ENCODE assay signal across 8 cellular contexts in genomic region chr10:118568327-118568848, GRCh38. TPM values are rescaled to one million over a fixed set of nuclear protein-coding genes. Genes with fewer than 3 reads are reported as not detected.
DNase-seq lines count a peak whose midpoint lies in the region; ATAC-seq and TF ChIP-seq lines count a peak whose summit lies in the region.

No MANE protein-coding gene starts in this region.

- peak overlapping the region; percentile 29 to 40 for H3K4me3 ChIP-seq in muscle layer of colon (ENCODE audit: low read depth in 1 of 2, low read length in 2 of 2)
- no peak overlapping the region for H3K4me3 ChIP-seq in thyroid gland (replicated peaks in 1 of 3)

- H3K36me3 Mint-ChIP-seq in activated CD4-positive, alpha-beta memory T cell treated with anti-CD3 and anti-CD28 coated beads for 36 hours: no peaks in the 10 kb centered on the region

- H3K4me1 Mint-ChIP-seq in activated CD4-positive, alpha-beta memory T cell treated with anti-CD3 and anti-CD28 coated beads for 36 hours (ENCODE audit: low read depth): peaks cover 2% of the 10 kb centered on the region

- H3K9me3 Mint-ChIP-seq in activated CD4-positive, alpha-beta memory T cell treated with anti-CD3 and anti-CD28 coated beads for 36 hours: no peaks in the 10 kb centered on the region

- no peaks in the 10 kb centered on the region for H3K27me3 Mint-ChIP-seq in activated CD4-positive, alpha-beta memory T cell treated with anti-CD3 and anti-CD28 coated beads for 36 hours

- TF ChIP-seq CTCF in thyroid gland (IDR thresholded peaks at IDR 0.05): peak; percentile 50 to 98 (median 76)

- H3K9me3 ChIP-seq in muscle layer of colon (ENCODE audit: low read length) (no peaks in the 10 kb centered on the region), thyroid gland (no peaks in the 10 kb centered on the region)

- CTCF ChIA-PET in activated CD4-positive, alpha-beta memory T cell treated with anti-CD3 and anti-CD28 coated beads for 36 hours (lab: Charles Lee): interaction anchor here (0.5 to 8.2 kb wide), 30 partner anchors 9 to 282 kb away, joined by 3 to 103 read pairs (median 4); partner anchors contain the start of gene CACUL1

- peak; percentile 16 to 22 for DNase-seq in AML-193 (lab: John Stamatoyannopoulos, UW)
- peak; percentile 54 for DNase-seq in NCI-H2171 treated with DMSO at 0.1 percent for 48 hours (lab: John Stamatoyannopoulos, UW)
- peak; percentile 45 for DNase-seq in activated CD4-positive, alpha-beta memory T cell treated with anti-CD3 and anti-CD28 coated beads for 36 hours
- DNase-seq in epidermal melanocyte (ENCODE audit: insufficient read length, low spot score): peak; percentile 78
- peak; percentile 22 to 42 for DNase-seq in thyroid gland

- H3K9ac ChIP-seq in muscle layer of colon (ENCODE audit: low read length): no peak overlapping the region

- H3K4me1 ChIP-seq in muscle layer of colon (ENCODE audit: insufficient read depth, low read length) (peaks cover 43% of the 10 kb centered on the region), thyroid gland (no peaks in the 10 kb centered on the region)

- WGBS in thyroid gland, 2 donors: 18 to 20% methylated on average over 10 of the region's 10 CpGs

- ATAC-seq in GM18907 (IDR thresholded peaks at IDR 0.05; ENCODE audit: unreplicated experiment) (peak; percentile 60), HG02642 (IDR thresholded peaks at IDR 0.05; ENCODE audit: poor library complexity, unreplicated experiment) (no peak)

- intact Hi-C loops in activated CD4-positive, alpha-beta memory T cell treated with anti-CD3 and anti-CD28 coated beads for 36 hours (cut with micrococcal nuclease): loop anchor here (1.0 to 10.0 kb wide), 4 partner anchors 153 to 456 kb away; partner anchors contain the start of gene NANOS1
- intact Hi-C loops in thyroid gland (cut with DNase I): loop anchor here (5.0 to 10.0 kb wide), 2 partner anchors 149 to 236 kb away; no protein-coding TSS in a partner anchor

- POLR2A ChIA-PET in activated CD4-positive, alpha-beta memory T cell treated with anti-CD3 and anti-CD28 coated beads for 36 hours (lab: Charles Lee): no interaction called here

- no peak overlapping the region for H3K4me3 Mint-ChIP-seq in activated CD4-positive, alpha-beta memory T cell treated with anti-CD3 and anti-CD28 coated beads for 36 hours

- H3K27ac ChIP-seq in muscle layer of colon (ENCODE audit: low read depth, low read length): no peak overlapping the region
- no peak overlapping the region for H3K27ac ChIP-seq in thyroid gland

- TF ChIP-seq POLR2A in thyroid gland (IDR thresholded peaks at IDR 0.05): no peak

- H3K27me3 ChIP-seq in muscle layer of colon (ENCODE audit: control insufficient read depth in 1 of 2, insufficient read depth in 2 of 2, low read length in 2 of 2) (no peaks in the 10 kb centered on the region), thyroid gland (no peaks in the 10 kb centered on the region)

- H3K36me3 ChIP-seq in muscle layer of colon (ENCODE audit: insufficient read depth, low read length) (no peaks in the 10 kb centered on the region), thyroid gland (no peaks in the 10 kb centered on the region)

- H3K27ac Mint-ChIP-seq in activated CD4-positive, alpha-beta memory T cell treated with anti-CD3 and anti-CD28 coated beads for 36 hours: no peak overlapping the region

RNA-seq across cellular contexts. Expression of gene PRLHR, which starts 27.1 kb away (rescaled TPM):
- total RNA-seq in activated CD4-positive, alpha-beta memory T cell treated with anti-CD3 and anti-CD28 coated beads for 36 hours: not detected
- not detected for total RNA-seq in thyroid gland

Comparison
In these comparisons a context has a peak if more than half of its experiments do, and no peak if none do; other contexts are left out.
1. DNase-seq: peak in every context shown above with its lines; median percentile 78 in epidermal melanocyte; 54 in NCI-H2171 treated with DMSO at 0.1 percent for 48 hours; 45 in activated CD4-positive, alpha-beta memory T cell treated with anti-CD3 and anti-CD28 coated beads for 36 hours; 32 in thyroid gland; 19 in AML-193.
2. H3K4me3 ChIP-seq: peak in muscle layer of colon (2 of 2); none in thyroid gland (0 of 3).